In genomic region chr17:69608808-69609494, GRCh38 we compare ENCODE assay signal across 9 cellular contexts.
DNase-seq lines count a peak whose midpoint lies in the region; ATAC-seq and TF ChIP-seq lines count a peak whose summit lies in the region.
"Had no signal": no experiment of that assay in that cellular context is flagged by ENCODE, and none has a peak within 500 bp of the region (broad histone marks: within the 10 kb centered on the region; RNA-seq: fewer than 3 reads in every experiment).

No MANE protein-coding gene starts in this region.

- DNase-seq in ACHN (peak; percentile 60), LoVo (ENCODE audit: low spot score) (peak; percentile 30), brain pericyte (ENCODE audit: low read depth, low spot score) (peak; percentile 5), lung (ENCODE audit: low spot score) (no peak), dorsolateral prefrontal cortex (no peak), prostate gland (ENCODE audit: low spot score) (no peak)
- no peak for DNase-seq in activated CD4-positive, CD25-positive, alpha-beta regulatory T cell treated with anti-CD3 and anti-CD28 coated beads, Interleukin-2, amount 50 U/mL, for 72 hours
- DNase-seq in effector CD8-positive, alpha-beta T cell (lab: John Stamatoyannopoulos, UW): no peak
- DNase-seq: activated T-cell treated with anti-CD3 and anti-CD28 coated beads, Interleukin-2, amount 50 U/mL, for 48 hours had no signal

- H3K9me3 ChIP-seq in lung (ENCODE audit: control insufficient read depth in 2 of 2, insufficient read depth in 1 of 2, low read length in 1 of 2) (no peaks in the 10 kb centered on the region), prostate gland (no peaks in the 10 kb centered on the region)

- intact Hi-C loops in dorsolateral prefrontal cortex (cut with DNase I) (loop anchor here in 1 of 2 donors (5.0 kb wide), 2 partner anchors 37 to 533 kb away; no protein-coding TSS in a partner anchor), prostate gland (cut with DNase I) (loop anchor here (2.0 to 5.0 kb wide), 2 partner anchors 37 to 536 kb away; no protein-coding TSS in a partner anchor)

- H3K36me3 ChIP-seq in lung (ENCODE audit: control insufficient read depth in 2 of 2, insufficient read depth in 2 of 2, low read length in 2 of 2) (no peaks in the 10 kb centered on the region), prostate gland (no peaks in the 10 kb centered on the region)

- H3K4me1 ChIP-seq in lung (ENCODE audit: control insufficient read depth in 2 of 2, insufficient read depth in 2 of 2, low read length in 2 of 2): peaks cover 1 to 21% of the 10 kb centered on the region in 2 donors
- no peaks in the 10 kb centered on the region for H3K4me1 ChIP-seq in prostate gland (replicated peaks)

- H3K27ac ChIP-seq in lung (ENCODE audit: low read depth in 1 of 2, low read length in 1 of 2): peak overlapping the region; percentile 41 to 91
- H3K27ac ChIP-seq in dorsolateral prefrontal cortex: peak overlapping the region in 23 of 59 donors; percentile 1 to 72 (median 27)
- no peak overlapping the region for H3K27ac ChIP-seq in prostate gland

- in situ Hi-C loops in ACHN (cut with HindIII; ENCODE audit: low pct_ligation_motif_present, low pct_unique_long_range_greater_than_20kb, low sequenced_read_pairs): no loop called here

- no peak for TF ChIP-seq CTCF in lung (IDR thresholded peaks at IDR 0.05; ENCODE audit: control extremely low read depth, extremely low read depth)
- TF ChIP-seq CTCF in dorsolateral prefrontal cortex (IDR thresholded peaks at IDR 0.05 in 54 of 56, conservative IDR thresholded peaks at IDR 0.05 in 2 of 56; ENCODE audit: low read depth in 1 of 56, partially characterized antibody in 56 of 56): no peak
- TF ChIP-seq CTCF in prostate gland (IDR thresholded peaks at IDR 0.05): no peak

- H3K27me3 ChIP-seq in lung (ENCODE audit: control insufficient read depth, insufficient read depth) (no peaks in the 10 kb centered on the region), dorsolateral prefrontal cortex (no peaks in the 10 kb centered on the region), prostate gland (replicated peaks; ENCODE audit: insufficient read depth) (no peaks in the 10 kb centered on the region)

- H3K4me3 ChIP-seq in lung: no peak overlapping the region
- no peak overlapping the region for H3K4me3 ChIP-seq in dorsolateral prefrontal cortex
- no peak overlapping the region for H3K4me3 ChIP-seq in prostate gland

- no peak for TF ChIP-seq POLR2A in prostate gland (IDR thresholded peaks at IDR 0.05)

- 50 to 54% methylated on average over 4 of the region's 4 CpGs for whole genome bisulfite sequencing in lung, 2 donors
- 24% methylated on average over 4 of the region's 4 CpGs for WGBS in prostate gland

- ATAC-seq in lung (ENCODE audit: insufficient read depth, low FRiP score): no peak

Comparison
In these comparisons a context has a peak if more than half of its experiments do, and no peak if none do; other contexts are left out.
1. DNase-seq: peak in ACHN (single experiment), LoVo (single experiment) and brain pericyte (single experiment); none in lung (single experiment), dorsolateral prefrontal cortex (0 of 10), prostate gland (single experiment), activated CD4-positive, CD25-positive, alpha-beta regulatory T cell treated with anti-CD3 and anti-CD28 coated beads, Interleukin-2, amount 50 U/mL, for 72 hours (single experiment) and effector CD8-positive, alpha-beta T cell (single experiment).
2. H3K27ac ChIP-seq: peak in lung (2 of 2); none in prostate gland (0 of 2).